Comparison of ENCODE assay signal across 15 cellular contexts in genomic region chr21:27196651-27197050, GRCh38.
"Had no signal": no experiment of that assay in that cellular context is flagged by ENCODE, and none has a peak within 500 bp of the region (broad histone marks: within the 10 kb centered on the region; RNA-seq: fewer than 3 reads in every experiment).

No MANE protein-coding gene starts in this region.

- H3K4me3 ChIP-seq: esophagus muscularis mucosa, left ventricle myocardium inferior, lower lobe of right lung, pancreas, smooth muscle cell had no signal

- H3K4me1 ChIP-seq: esophagus muscularis mucosa, foreskin keratinocyte, left ventricle myocardium inferior, lower lobe of right lung, pancreas had no signal

- DNase-seq: effector memory CD8-positive, alpha-beta T cell; foreskin keratinocyte; immature natural killer cell; left ventricle myocardium inferior; lower lobe of right lung; midbrain; occipital lobe; pancreas; right cardiac atrium; stimulated activated CD4-positive, alpha-beta T cell treated with anti-CD3 and anti-CD28 coated beads, Interleukin-2, amount 100 ng/mL, for 48 hours; stimulated activated naive CD4-positive, alpha-beta T cell treated with Interleukin-2 at 50 U/mL for 16 hours; trophoblast cell had no signal

- H3K36me3 ChIP-seq: esophagus muscularis mucosa, left ventricle myocardium inferior, lower lobe of right lung, pancreas had no signal

- H3K27me3 ChIP-seq: esophagus muscularis mucosa, foreskin keratinocyte, pancreas had no signal

- H3K9me3 ChIP-seq: esophagus muscularis mucosa, lower lobe of right lung, pancreas had no signal

- ATAC-seq: effector memory CD8-positive, alpha-beta T cell; foreskin keratinocyte; lower lobe of right lung; pancreas; right cardiac atrium had no signal

- H3K4me2 ChIP-seq: smooth muscle cell had no signal

- H3K27ac ChIP-seq: epithelial cell of prostate, esophagus muscularis mucosa, foreskin keratinocyte, left ventricle myocardium inferior, lower lobe of right lung, pancreas had no signal
